In genomic region chr20:19947611-19948264, GRCh38 we compare ENCODE assay signal across 10 cellular contexts.
DNase-seq lines count a peak whose midpoint lies in the region; ATAC-seq, FAIRE-seq and TF ChIP-seq lines count a peak whose summit lies in the region.
"Had no signal": no experiment of that assay in that cellular context is flagged by ENCODE, and none has a peak within 500 bp of the region (broad histone marks: within the 10 kb centered on the region; RNA-seq: fewer than 3 reads in every experiment).

No MANE protein-coding gene starts in this region.

- H3K4me2 ChIP-seq in KMS-11 = peak overlapping the region; percentile 38; the same call in 1 of the 2 replicates
- H3K4me2 ChIP-seq in HepG2 (ENCODE audit: low read depth, low read length) = no peak overlapping the region

- ATAC-seq in GM21529 (IDR thresholded peaks at IDR 0.05; ENCODE audit: unreplicated experiment) = peak; percentile 70
- peak; percentile 88 for ATAC-seq in foreskin keratinocyte
- no peak; the same call in 2 of the 3 replicates for ATAC-seq in HepG2
- no peak for ATAC-seq in Right ventricle myocardium inferior

- intact Hi-C loops in tibial artery (cut with DNase I; ENCODE audit: low total_unique reads) (no loop called here), HepG2 (cut with micrococcal nuclease; ENCODE audit: unreplicated experiment) (no loop called here), Right ventricle myocardium inferior (cut with DNase I) (no loop called here)

- H3K9me3 ChIP-seq in tibial artery (no peaks in the 10 kb centered on the region), HepG2 (ENCODE audit: low read length) (no peaks in the 10 kb centered on the region)
- H3K9me3 ChIP-seq: heart left ventricle had no signal

- no peaks in the 10 kb centered on the region for H4K20me1 ChIP-seq in KMS-11 (ENCODE audit: insufficient read depth)
- no peaks in the 10 kb centered on the region for H4K20me1 ChIP-seq in HepG2 (ENCODE audit: insufficient read depth, low read length)

- no peak for TF ChIP-seq CTCF in GM10266 (IDR thresholded peaks at IDR 0.05; ENCODE audit: control insufficient read depth, insufficient read depth, low read depth, missing control alignments)
- TF ChIP-seq CTCF in KMS-11 (conservative IDR thresholded peaks at IDR 0.05; ENCODE audit: low read depth, low read length) = no peak
- no peak for TF ChIP-seq CTCF in foreskin keratinocyte (conservative IDR thresholded peaks at IDR 0.05)
- no peak for TF ChIP-seq CTCF in tibial artery (IDR thresholded peaks at IDR 0.05)
- no peak for TF ChIP-seq CTCF in HepG2 (CRISPR knock-in tag; IDR thresholded peaks at IDR 0.05)

- POLR2A ChIA-PET in HepG2 (lab: Yijun Ruan, JAX) = no interaction called here

- no peak overlapping the region for H2AFZ ChIP-seq in KMS-11 (ENCODE audit: low read depth)
- no peak overlapping the region for H2AFZ ChIP-seq in HepG2 (ENCODE audit: low read length)

- H3K9ac ChIP-seq in KMS-11 = no peak overlapping the region
- no peak overlapping the region for H3K9ac ChIP-seq in HepG2 (ENCODE audit: insufficient read depth, low read depth, low read length)

- TF ChIP-seq EP300 in HepG2 (IDR thresholded peaks at IDR 0.05; ENCODE audit: low read depth in 2 of 2, low read length in 2 of 2) = no peak
- no peak for TF ChIP-seq EP300 in HepG2 (CRISPR knock-in tag; IDR thresholded peaks at IDR 0.05; ENCODE audit: borderline replicate concordance)

- CTCF ChIA-PET in HepG2 (lab: Yijun Ruan, JAX; ENCODE audit: low intra/inter-chr PET ratio, low total read pairs) = no interaction called here

- no TSS peak for BruUV-seq in HepG2 (replicated peaks; lab: Mats Ljungman, UMichigan)

- TF ChIP-seq POLR2A in HepG2 (IDR thresholded peaks at IDR 0.05; ENCODE audit: insufficient read depth in 1 of 2, low read depth in 2 of 2, low read length in 2 of 2) = no peak

- H3K27ac ChIP-seq in KMS-11 (peak overlapping the region; percentile 20; the same call in 1 of the 2 replicates), foreskin keratinocyte (peak overlapping the region; percentile 78), tibial artery (peak overlapping the region in 1 of 2 donors; percentile 80), HepG2 (ENCODE audit: extremely low read length, insufficient read depth, low read length) (no peak overlapping the region)

- FAIRE-seq in HepG2 (lab: Jason Lieb, UNC) = no peak
- FAIRE-seq: TTC549 had no signal

- TF ChIP-seq RAD21 in HepG2 (CRISPR knock-in tag; IDR thresholded peaks at IDR 0.05) = no peak

- H3K4me1 ChIP-seq in KMS-11 (ENCODE audit: low read depth, poor library complexity, severe bottlenecking) (peaks cover 44% of the 10 kb centered on the region), foreskin keratinocyte (peaks cover 10% of the 10 kb centered on the region), tibial artery (peaks cover 0 to 30% (median 26%) of the 10 kb centered on the region in 4 donors), HepG2 (ENCODE audit: insufficient read depth, low read length) (peaks cover 52% of the 10 kb centered on the region)

- WGBS in HepG2 (ENCODE audit: low lambda C conversion rate) = 92% methylated on average over 10 of the region's 10 CpGs

- H3K4me3 ChIP-seq in KMS-11 (IDR thresholded peaks at IDR 0.05; ENCODE audit: insufficient read depth, low read depth, low read length) (no peak overlapping the region), tibial artery (no peak overlapping the region), HepG2 (replicated peaks in 1 of 3; ENCODE audit: insufficient read depth in 1 of 3, low read depth in 2 of 3, low read length in 3 of 3) (no peak overlapping the region)
- H3K4me3 ChIP-seq: heart left ventricle had no signal

- H3K36me3 ChIP-seq in KMS-11 (ENCODE audit: insufficient read depth) = no peaks in the 10 kb centered on the region
- H3K36me3 ChIP-seq in tibial artery = peaks cover 0 to 6% (median 5%) of the 10 kb centered on the region in 3 donors
- no peaks in the 10 kb centered on the region for H3K36me3 ChIP-seq in HepG2 (replicated peaks in 1 of 2; ENCODE audit: control insufficient read depth in 1 of 2, insufficient read depth in 2 of 2, low read length in 2 of 2)

- H3K79me2 ChIP-seq in KMS-11 (ENCODE audit: insufficient read depth, low read depth) (no peaks in the 10 kb centered on the region), HepG2 (ENCODE audit: insufficient read depth, low read length) (no peaks in the 10 kb centered on the region)

- peak; percentile 40 for DNase-seq in GM10266 (ENCODE audit: extremely low spot score)
- DNase-seq in foreskin keratinocyte = peak in 1 of 2 donors; percentile 39
- no peak for DNase-seq in tibial artery
- DNase-seq in HepG2 (ENCODE audit: low spot score) = no peak
- DNase-seq in Right ventricle myocardium inferior (ENCODE audit: missing footprints) = no peak
- DNase-seq in GDM1 (lab: John Stamatoyannopoulos, UW) = no peak
- DNase-seq: heart left ventricle had no signal

- H3K27me3 ChIP-seq in KMS-11 (ENCODE audit: insufficient read depth, low read depth) (no peaks in the 10 kb centered on the region), foreskin keratinocyte (no peaks in the 10 kb centered on the region), tibial artery (no peaks in the 10 kb centered on the region), HepG2 (ENCODE audit: control insufficient read depth in 1 of 2, insufficient read depth in 2 of 2, low read length in 2 of 2) (no peaks in the 10 kb centered on the region)
- H3K27me3 ChIP-seq: heart left ventricle had no signal

- in situ Hi-C loops in HepG2 (cut with HindIII; ENCODE audit: extremely low pct_ligation_motif_present, low pct_unique_long_range_greater_than_20kb) = no loop called here

TF ChIP-seq in HepG2, 621 proteins besides CTCF, POLR2A, EP300 and RAD21:
- TF ChIP-seq ZNF253 (CRISPR knock-in tag; IDR thresholded peaks at IDR 0.05; ENCODE audit: borderline replicate concordance) (no peak), HNF4A (CRISPR knock-in tag; IDR thresholded peaks at IDR 0.05) (no peak), FOXK2 (IDR thresholded peaks at IDR 0.05) (no peak), ARID3A (IDR thresholded peaks at IDR 0.05; ENCODE audit: low read depth, low read length) (no peak), TAF1 (CRISPR knock-in tag; IDR thresholded peaks at IDR 0.05) (no peak), BATF2 (CRISPR knock-in tag; IDR thresholded peaks at IDR 0.05) (no peak)

Comparison
In these comparisons a context has a peak if more than half of its experiments do, and no peak if none do; other contexts are left out.
1. ATAC-seq: peak in GM21529 (single experiment) and foreskin keratinocyte (single experiment); none in HepG2 (single experiment) and Right ventricle myocardium inferior (single experiment).